Comparison of ENCODE assay signal across 1 cellular context in genomic region chr9:121225240-121225639, GRCh38.
A peak's percentile ranks its signal among the peaks of the same experiment; 100 is the strongest.
TF ChIP-seq lines count a peak whose summit lies in the region.

No MANE protein-coding gene starts in this region.

TF ChIP-seq in K562, 482 proteins besides CTCF, POLR2A, EP300 and RAD21 (continued from another document):
- no peak for TF ChIP-seq AFF1 (IDR thresholded peaks at IDR 0.05; ENCODE audit: low read depth in 1 of 2, partially characterized antibody in 2 of 2)
- TF ChIP-seq HSF4 (CRISPR knock-in tag; IDR thresholded peaks at IDR 0.05; ENCODE audit: borderline replicate concordance): no peak
- TF ChIP-seq ELK1 (CRISPR knock-in tag; IDR thresholded peaks at IDR 0.05): no peak
- no peak for TF ChIP-seq ZEB2 (IDR thresholded peaks at IDR 0.05)
- TF ChIP-seq IFI16 (CRISPR knock-in tag; IDR thresholded peaks at IDR 0.05): no peak
- TF ChIP-seq ARHGAP35 (IDR thresholded peaks at IDR 0.05; ENCODE audit: partially characterized antibody): no peak
- no peak for TF ChIP-seq PHB (CRISPR knock-in tag; IDR thresholded peaks at IDR 0.05)
- no peak for TF ChIP-seq PBX2 (CRISPR knock-in tag; IDR thresholded peaks at IDR 0.05; ENCODE audit: low read depth)
- TF ChIP-seq PBX2 (tag; conservative IDR thresholded peaks at IDR 0.05; ENCODE audit: low read depth): peak; percentile 72
- TF ChIP-seq PKNOX1 (IDR thresholded peaks at IDR 0.05): peak; percentile 35; the same call in 1 of the 2 replicates
- TF ChIP-seq PHF8 (IDR thresholded peaks at IDR 0.05; ENCODE audit: borderline replicate concordance, low read length): no peak
- no peak for TF ChIP-seq E2F1 (CRISPR knock-in tag; IDR thresholded peaks at IDR 0.05)
- TF ChIP-seq CBFA2T2 (conservative IDR thresholded peaks at IDR 0.05): no peak
- peak; percentile 69 for TF ChIP-seq MEIS2 (IDR thresholded peaks at IDR 0.05; ENCODE audit: partially characterized antibody)
- TF ChIP-seq MAFK (IDR thresholded peaks at IDR 0.05; ENCODE audit: low read length): no peak
TF ChIP-seq in K562: peak in this region for 3.
